ENCODE assay signal across 1 cellular context in the genomic region with DNA sequence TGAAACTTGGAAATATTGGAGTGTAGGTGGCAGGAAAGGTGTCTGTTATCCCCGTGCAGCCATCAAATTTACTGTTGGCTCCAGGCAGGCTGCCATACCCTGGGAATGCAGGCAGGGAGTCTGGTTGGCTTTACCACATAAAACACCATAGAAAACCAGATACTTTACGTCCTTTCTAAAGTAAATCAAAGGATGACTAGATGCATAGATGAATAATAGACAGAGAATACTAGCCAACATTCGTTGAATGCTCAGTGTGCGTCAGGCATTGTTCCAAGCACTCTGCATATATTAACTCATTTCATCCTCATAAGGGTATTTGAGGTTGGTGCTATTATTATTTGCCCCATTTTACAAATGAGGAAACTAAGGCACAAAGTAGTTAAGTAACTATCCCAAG.
TF ChIP-seq lines count a peak whose summit lies in the region.

No MANE protein-coding gene starts in this region.

TF ChIP-seq in GM23338, 12 proteins besides CTCF, POLR2A, EP300 and RAD21:
- TF ChIP-seq, protein P1, sequence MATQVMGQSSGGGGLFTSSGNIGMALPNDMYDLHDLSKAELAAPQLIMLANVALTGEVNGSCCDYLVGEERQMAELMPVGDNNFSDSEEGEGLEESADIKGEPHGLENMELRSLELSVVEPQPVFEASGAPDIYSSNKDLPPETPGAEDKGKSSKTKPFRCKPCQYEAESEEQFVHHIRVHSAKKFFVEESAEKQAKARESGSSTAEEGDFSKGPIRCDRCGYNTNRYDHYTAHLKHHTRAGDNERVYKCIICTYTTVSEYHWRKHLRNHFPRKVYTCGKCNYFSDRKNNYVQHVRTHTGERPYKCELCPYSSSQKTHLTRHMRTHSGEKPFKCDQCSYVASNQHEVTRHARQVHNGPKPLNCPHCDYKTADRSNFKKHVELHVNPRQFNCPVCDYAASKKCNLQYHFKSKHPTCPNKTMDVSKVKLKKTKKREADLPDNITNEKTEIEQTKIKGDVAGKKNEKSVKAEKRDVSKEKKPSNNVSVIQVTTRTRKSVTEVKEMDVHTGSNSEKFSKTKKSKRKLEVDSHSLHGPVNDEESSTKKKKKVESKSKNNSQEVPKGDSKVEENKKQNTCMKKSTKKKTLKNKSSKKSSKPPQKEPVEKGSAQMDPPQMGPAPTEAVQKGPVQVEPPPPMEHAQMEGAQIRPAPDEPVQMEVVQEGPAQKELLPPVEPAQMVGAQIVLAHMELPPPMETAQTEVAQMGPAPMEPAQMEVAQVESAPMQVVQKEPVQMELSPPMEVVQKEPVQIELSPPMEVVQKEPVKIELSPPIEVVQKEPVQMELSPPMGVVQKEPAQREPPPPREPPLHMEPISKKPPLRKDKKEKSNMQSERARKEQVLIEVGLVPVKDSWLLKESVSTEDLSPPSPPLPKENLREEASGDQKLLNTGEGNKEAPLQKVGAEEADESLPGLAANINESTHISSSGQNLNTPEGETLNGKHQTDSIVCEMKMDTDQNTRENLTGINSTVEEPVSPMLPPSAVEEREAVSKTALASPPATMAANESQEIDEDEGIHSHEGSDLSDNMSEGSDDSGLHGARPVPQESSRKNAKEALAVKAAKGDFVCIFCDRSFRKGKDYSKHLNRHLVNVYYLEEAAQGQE (IDR thresholded peaks at IDR 0.05; ENCODE audit: unreplicated experiment): no peak
- TF ChIP-seq CREB1 (CRISPR knock-in tag; IDR thresholded peaks at IDR 0.05; ENCODE audit: low read depth) (no peak), POLR2AphosphoS5 (IDR thresholded peaks at IDR 0.05; ENCODE audit: low read depth) (no peak), JUNB (IDR thresholded peaks at IDR 0.05; ENCODE audit: unreplicated experiment) (no peak)
